Comparison of ENCODE assay signal across 17 cellular contexts in the genomic region with DNA sequence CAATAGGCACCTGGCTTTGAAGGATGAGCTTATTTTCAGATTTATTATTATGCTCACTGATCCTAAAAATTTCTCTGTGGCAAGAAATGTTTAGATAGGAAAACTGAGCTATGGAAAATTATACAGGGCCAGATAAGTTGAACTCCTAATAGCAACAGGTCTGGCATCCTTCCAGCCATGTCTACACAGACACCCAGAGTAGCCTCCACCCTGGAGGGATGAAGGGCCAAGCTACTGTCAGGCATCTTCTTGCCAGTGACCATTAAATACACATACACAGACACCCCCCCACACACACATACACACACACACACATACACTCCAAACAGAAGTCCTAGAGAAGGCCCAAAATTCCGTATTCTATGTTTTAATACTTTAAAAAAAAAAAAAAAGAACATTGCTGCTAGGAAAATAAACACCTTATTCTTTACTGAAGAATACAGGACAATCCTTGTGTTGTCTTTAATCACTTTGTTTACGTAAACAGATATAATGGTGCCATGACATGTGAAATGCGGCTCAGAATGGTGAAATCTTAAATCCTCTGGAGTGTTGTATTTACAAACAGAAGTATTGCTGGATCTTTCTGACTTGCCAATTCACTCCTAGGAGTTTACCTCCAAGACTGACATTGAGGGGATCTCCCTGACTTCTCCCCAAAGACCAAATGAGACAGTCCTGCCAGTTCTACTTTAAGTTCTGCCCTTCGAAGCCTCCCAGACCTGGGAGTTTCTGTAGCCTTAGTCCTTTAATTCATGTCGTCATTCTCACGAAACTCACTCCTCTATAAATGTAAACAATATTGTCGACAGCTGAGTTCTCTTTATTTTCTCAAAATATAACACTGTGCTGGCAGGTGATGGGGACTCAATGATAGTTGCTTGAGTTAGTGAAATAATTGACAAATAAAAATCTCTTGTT.
DNase-seq lines count a peak whose midpoint lies in the region; ATAC-seq and TF ChIP-seq lines count a peak whose summit lies in the region.
"Had no signal": no experiment of that assay in that cellular context is flagged by ENCODE, and none has a peak within 500 bp of the region (broad histone marks: within the 10 kb centered on the region; RNA-seq: fewer than 3 reads in every experiment).

No MANE protein-coding gene starts in this region.

- ATAC-seq in Panc1 = no peak
- ATAC-seq: CD8-positive, alpha-beta T cell; mucosa of descending colon; stimulated activated memory B cell treated with anti-CD40 and anti-IgM and Interleukin-4, amounts not matched to agents 10 μg/mL and 1 μg/mL and 100 μg/mL, for 72 hours had no signal

- WGBS in sigmoid colon, 2 donors = 81 to 85% methylated on average over 7 of the region's 7 CpGs

- intact Hi-C loops in Panc1 (cut with micrococcal nuclease; ENCODE audit: unreplicated experiment) (no loop called here), sigmoid colon (cut with DNase I) (loop anchor here (10.0 kb wide), 2 partner anchors 61 to 161 kb away; a partner anchor contains a TSS)

- in situ Hi-C loops in Panc1 (cut with HindIII; ENCODE audit: low pct_unique_long_range_greater_than_20kb, low sequenced_read_pairs) = no loop called here

- no peaks in the 10 kb centered on the region for H3K36me3 ChIP-seq in ACC112 (ENCODE audit: insufficient read depth, low read length)
- H3K36me3 ChIP-seq in Panc1 (ENCODE audit: control insufficient read depth, insufficient read depth, low read length) = no peaks in the 10 kb centered on the region; the same call in 1 of the 2 replicates
- peaks cover 0 to 6% (median 0%) of the 10 kb centered on the region in 4 donors for H3K36me3 ChIP-seq in sigmoid colon

- no peak overlapping the region for H2AFZ ChIP-seq in ACC112 (ENCODE audit: low read length, unreplicated experiment)

- H3K27ac ChIP-seq in ACC112 (ENCODE audit: low read depth, low read length) = peak overlapping the region; percentile 94
- peak overlapping the region; percentile 44; the same call in 1 of the 2 replicates for H3K27ac ChIP-seq in Panc1 (ENCODE audit: low read length)
- peak overlapping the region; percentile 75 to 90 (median 85) for H3K27ac ChIP-seq in sigmoid colon
- no peak overlapping the region for H3K27ac ChIP-seq in caudate nucleus (ENCODE audit: low read depth, low read length)
- H3K27ac ChIP-seq: KMS-11 had no signal

- CTCF ChIA-PET in Panc1 (lab: Charles Lee) = interaction anchor here (0.6 kb wide), 1 partner anchor 132 kb away, joined by 3 read pairs; no protein-coding TSS in a partner anchor

- H3K4me1 ChIP-seq in ACC112 (ENCODE audit: control insufficient read depth, insufficient read depth, low read length, unreplicated experiment) = peaks cover 27% of the 10 kb centered on the region
- H3K4me1 ChIP-seq in Panc1 (ENCODE audit: control insufficient read depth, insufficient read depth, low read length) = peaks cover 6% of the 10 kb centered on the region
- peaks cover 0 to 62% (median 34%) of the 10 kb centered on the region in 4 donors for H3K4me1 ChIP-seq in sigmoid colon

- H3K9me3 ChIP-seq in Panc1 (ENCODE audit: control insufficient read depth, insufficient read depth, low read depth, low read length) (no peaks in the 10 kb centered on the region), sigmoid colon (no peaks in the 10 kb centered on the region)
- H3K9me3 ChIP-seq: mucosa of descending colon had no signal

- no peaks in the 10 kb centered on the region for H3K27me3 ChIP-seq in ACC112 (ENCODE audit: insufficient read depth, low read length)
- no peaks in the 10 kb centered on the region for H3K27me3 ChIP-seq in Panc1 (ENCODE audit: control insufficient read depth, insufficient read depth, low read length)
- H3K27me3 ChIP-seq in sigmoid colon = no peaks in the 10 kb centered on the region

- H3K4me3 ChIP-seq in ACC112 (ENCODE audit: low read depth, low read length) (no peak overlapping the region), Panc1 (ENCODE audit: low read depth in 2 of 2, low read length in 2 of 2) (no peak overlapping the region), fibroblast of villous mesenchyme (ENCODE audit: low read depth, low read length) (no peak overlapping the region), sigmoid colon (no peak overlapping the region)
- H3K4me3 ChIP-seq: mucosa of descending colon had no signal

- DNase-seq in Panc1 (ENCODE audit: low read depth, low spot score) (no peak), fibroblast of villous mesenchyme (ENCODE audit: low read depth) (peak; percentile 90), sigmoid colon (no peak), KG1 (lab: John Stamatoyannopoulos, UW) (no peak), caudate nucleus (lab: John Stamatoyannopoulos, UW) (no peak), MV-4-11 (lab: John Stamatoyannopoulos, UW) (no peak)
- DNase-seq in stimulated activated CD4-positive, alpha-beta T cell treated with anti-CD3 and anti-CD28 coated beads, Interleukin-2, amount 100 ng/mL, for 24 hours = no peak
- DNase-seq: activated CD4-positive, alpha-beta T cell treated with anti-CD3 and anti-CD28 coated beads, Interleukin-2, amount 10 ng/mL, durations not matched to agents 7 days and 5 days; CD8-positive, alpha-beta T cell; hippocampal formation; kidney glomerular epithelial cell; mucosa of descending colon; NCI-H1436; small intestine had no signal

- TF ChIP-seq CTCF in Panc1 (IDR thresholded peaks at IDR 0.05) = no peak
- no peak for TF ChIP-seq CTCF in fibroblast of villous mesenchyme (IDR thresholded peaks at IDR 0.05; ENCODE audit: insufficient read depth, low read depth, low read length)
- TF ChIP-seq CTCF in sigmoid colon (IDR thresholded peaks at IDR 0.05) = no peak

- POLR2A ChIA-PET in Panc1 (lab: Charles Lee) = interaction anchor here (0.7 kb wide), 1 partner anchor 707 kb away, joined by 6 read pairs; no protein-coding TSS in a partner anchor

- no peaks in the 10 kb centered on the region for H3K79me2 ChIP-seq in ACC112 (ENCODE audit: control insufficient read depth, insufficient read depth, low read length, unreplicated experiment)

- no peak for TF ChIP-seq POLR2A in sigmoid colon (IDR thresholded peaks at IDR 0.05)

- no peak for TF ChIP-seq EP300 in sigmoid colon (IDR thresholded peaks at IDR 0.05)

- BruUV-seq in Panc1 (replicated peaks; lab: Mats Ljungman, UMichigan) = no TSS peak
